Comparison of ENCODE assay signal across 12 cellular contexts in genomic region chr6:108653864-108654402, GRCh38.
A peak's percentile ranks its signal among the peaks of the same experiment; 100 is the strongest.
DNase-seq lines count a peak whose midpoint lies in the region; ATAC-seq and TF ChIP-seq lines count a peak whose summit lies in the region.
"Had no signal": no experiment of that assay in that cellular context is flagged by ENCODE, and none has a peak within 500 bp of the region (broad histone marks: within the 10 kb centered on the region; RNA-seq: fewer than 3 reads in every experiment).

No MANE protein-coding gene starts in this region.

- no peaks in the 10 kb centered on the region for H3K36me3 ChIP-seq in CD4-positive, CD25-positive, alpha-beta regulatory T cell (ENCODE audit: control insufficient read depth, insufficient read depth, low read length)
- H3K36me3 ChIP-seq in ascending aorta (peaks cover 0 to 1% of the 10 kb centered on the region in 2 donors), prostate gland (no peaks in the 10 kb centered on the region)

- H3K27me3 ChIP-seq in CD4-positive, CD25-positive, alpha-beta regulatory T cell (ENCODE audit: control insufficient read depth, insufficient read depth, low read length): no peaks in the 10 kb centered on the region
- H3K27me3 ChIP-seq in ascending aorta (no peaks in the 10 kb centered on the region), prostate gland (replicated peaks; ENCODE audit: insufficient read depth) (no peaks in the 10 kb centered on the region)

- TF ChIP-seq CTCF in ascending aorta (IDR thresholded peaks at IDR 0.05) (no peak), prostate gland (IDR thresholded peaks at IDR 0.05) (no peak)

- no peak overlapping the region for H3K4me3 Mint-ChIP-seq in CD4-positive, CD25-positive, alpha-beta regulatory T cell
- H3K4me3 Mint-ChIP-seq: endodermal cell had no signal

- no peaks in the 10 kb centered on the region for H3K36me3 Mint-ChIP-seq in CD4-positive, CD25-positive, alpha-beta regulatory T cell

- 22% methylated on average over 4 of the region's 4 CpGs for WGBS in prostate gland

- intact Hi-C loops in ascending aorta (cut with DNase I): loop anchor here (1.0 to 10.0 kb wide), 6 partner anchors 35 to 421 kb away; no protein-coding TSS in a partner anchor
- intact Hi-C loops in left cardiac atrium (cut with DNase I): loop anchor here (5.0 to 10.0 kb wide), 3 partner anchors 57 to 92 kb away; partner anchors contain the start of gene FOXO3 (in 2 of the 2)
- intact Hi-C loops in prostate gland (cut with DNase I): loop anchor here (2.0 kb wide), 1 partner anchor 65 kb away; no protein-coding TSS in a partner anchor

- peaks cover 18 to 65% (median 51%) of the 10 kb centered on the region in 4 donors for H3K4me1 Mint-ChIP-seq in CD4-positive, CD25-positive, alpha-beta regulatory T cell

- peak overlapping the region in 2 of 3 donors; percentile 57 to 74 for H3K27ac Mint-ChIP-seq in CD4-positive, CD25-positive, alpha-beta regulatory T cell
- H3K27ac Mint-ChIP-seq: endodermal cell had no signal

- no peak for TF ChIP-seq POLR2A in prostate gland (IDR thresholded peaks at IDR 0.05)

- H3K9me3 ChIP-seq in CD4-positive, CD25-positive, alpha-beta regulatory T cell (ENCODE audit: control insufficient read depth in 2 of 2, low read length in 2 of 2): no peaks in the 10 kb centered on the region
- H3K9me3 ChIP-seq in ascending aorta (no peaks in the 10 kb centered on the region), prostate gland (no peaks in the 10 kb centered on the region)

- no peak for ATAC-seq in CD4-positive, CD25-positive, alpha-beta regulatory T cell (ENCODE audit: low read depth in 2 of 2)
- ATAC-seq in left cardiac atrium: peak; percentile 54 to 73
- ATAC-seq in GM21576 (IDR thresholded peaks at IDR 0.05; ENCODE audit: unreplicated experiment): no peak
- ATAC-seq in HG03342 (IDR thresholded peaks at IDR 0.05; ENCODE audit: unreplicated experiment): no peak

- H3K27ac ChIP-seq in CD4-positive, CD25-positive, alpha-beta regulatory T cell (ENCODE audit: insufficient read depth, low read length, poor library complexity, severe bottlenecking): no peak overlapping the region
- peak overlapping the region; percentile 84 to 90 for H3K27ac ChIP-seq in ascending aorta
- H3K27ac ChIP-seq in prostate gland: peak overlapping the region; percentile 73 to 75

- peaks cover 11% of the 10 kb centered on the region for H3K4me1 ChIP-seq in CD4-positive, CD25-positive, alpha-beta regulatory T cell (ENCODE audit: control insufficient read depth, insufficient read depth, low read length, poor library complexity, severe bottlenecking)
- peaks cover 34 to 91% of the 10 kb centered on the region in 2 donors for H3K4me1 ChIP-seq in ascending aorta
- peaks cover 44% of the 10 kb centered on the region for H3K4me1 ChIP-seq in prostate gland (replicated peaks)

- H3K27me3 Mint-ChIP-seq in CD4-positive, CD25-positive, alpha-beta regulatory T cell: no peaks in the 10 kb centered on the region
- H3K27me3 Mint-ChIP-seq: naive thymus-derived CD8-positive, alpha-beta T cell had no signal

- H3K9me3 Mint-ChIP-seq in CD4-positive, CD25-positive, alpha-beta regulatory T cell: peaks cover 0 to 3% (median 0%) of the 10 kb centered on the region in 7 donors
- H3K9me3 Mint-ChIP-seq: naive thymus-derived CD8-positive, alpha-beta T cell had no signal

- DNase-seq in CD4-positive, CD25-positive, alpha-beta regulatory T cell: no peak
- peak in 1 of 2 donors; percentile 86 for DNase-seq in ascending aorta (ENCODE audit: low spot score in 2 of 2)
- peak; percentile 66 for DNase-seq in left cardiac atrium
- peak; percentile 83 for DNase-seq in prostate gland (ENCODE audit: low spot score)
- DNase-seq in GOT3 (lab: John Stamatoyannopoulos, UW): no peak
- no peak for DNase-seq in activated T-cell treated with anti-CD3 and anti-CD28 coated beads for 4 hours
- DNase-seq: activated T-cell treated with anti-CD3 and anti-CD28 coated beads, Interleukin-2, amount 50 U/mL, for 48 hours; endodermal cell; NCI-H187 had no signal

- no peak overlapping the region for H3K4me3 ChIP-seq in CD4-positive, CD25-positive, alpha-beta regulatory T cell (ENCODE audit: low read depth, low read length)
- H3K4me3 ChIP-seq in ascending aorta (peak overlapping the region in 1 of 2 donors; percentile 21), prostate gland (no peak overlapping the region)

Comparison
In these comparisons a context has a peak if more than half of its experiments do, and no peak if none do; other contexts are left out.
1. ATAC-seq: peak in left cardiac atrium (2 of 2); none in CD4-positive, CD25-positive, alpha-beta regulatory T cell (0 of 2), GM21576 (single experiment) and HG03342 (single experiment).
2. DNase-seq: peak in left cardiac atrium (single experiment) and prostate gland (single experiment); none in CD4-positive, CD25-positive, alpha-beta regulatory T cell (0 of 3), GOT3 (single experiment) and activated T-cell treated with anti-CD3 and anti-CD28 coated beads for 4 hours (single experiment).